ENCODE assay signal across 1 cellular context in genomic region chr17:42005128-42005527, GRCh38.
TF ChIP-seq lines count a peak whose summit lies in the region.

No MANE protein-coding gene starts in this region.

TF ChIP-seq in GM12878, 131 proteins besides CTCF, POLR2A, EP300 and RAD21:
- TF ChIP-seq FOS (IDR thresholded peaks at IDR 0.05; ENCODE audit: borderline replicate concordance, extremely low read depth, insufficient read length) (no peak), PML (IDR thresholded peaks at IDR 0.05; ENCODE audit: low read length) (no peak), POLR2AphosphoS5 (IDR thresholded peaks at IDR 0.05; ENCODE audit: low read length) (no peak), NKRF (conservative IDR thresholded peaks at IDR 0.05) (no peak), ASH2L (IDR thresholded peaks at IDR 0.05; ENCODE audit: borderline replicate concordance, low read depth) (no peak), YY1 (IDR thresholded peaks at IDR 0.05; ENCODE audit: low read depth, low read length) (no peak), CBX3 (IDR thresholded peaks at IDR 0.05; ENCODE audit: borderline replicate concordance, low read depth) (no peak), ZBED1 (IDR thresholded peaks at IDR 0.05; ENCODE audit: borderline replicate concordance) (no peak), MXI1 (IDR thresholded peaks at IDR 0.05; ENCODE audit: low read depth, low read length) (no peak), MEF2B (IDR thresholded peaks at IDR 0.05; ENCODE audit: partially characterized antibody, poor library complexity, severe bottlenecking) (no peak), TCF12 (IDR thresholded peaks at IDR 0.05; ENCODE audit: low read depth, low read length) (no peak), HDGF (IDR thresholded peaks at IDR 0.05) (no peak), RCOR1 (conservative IDR thresholded peaks at IDR 0.05; ENCODE audit: low read depth, low read length) (no peak)
